In genomic region chr12:114668905-114669304, GRCh38 we compare ENCODE assay signal across 1 cellular context.
TF ChIP-seq lines count a peak whose summit lies in the region.

No MANE protein-coding gene starts in this region.

TF ChIP-seq in HepG2, 621 proteins besides CTCF, POLR2A, EP300 and RAD21 (continued from another document):
- TF ChIP-seq PRDM15 (CRISPR knock-in tag; IDR thresholded peaks at IDR 0.05): no peak
- TF ChIP-seq ATF1 (CRISPR knock-in tag; IDR thresholded peaks at IDR 0.05): no peak
- no peak for TF ChIP-seq HOXA5 (CRISPR knock-in tag; IDR thresholded peaks at IDR 0.05)
- no peak for TF ChIP-seq NR2C2 (CRISPR knock-in tag; IDR thresholded peaks at IDR 0.05; ENCODE audit: borderline replicate concordance)
- TF ChIP-seq DMTF1 (CRISPR knock-in tag; IDR thresholded peaks at IDR 0.05): no peak
- no peak for TF ChIP-seq IKZF5 (CRISPR knock-in tag; IDR thresholded peaks at IDR 0.05)
- no peak for TF ChIP-seq ZNF282 (IDR thresholded peaks at IDR 0.05; ENCODE audit: partially characterized antibody)
- TF ChIP-seq YEATS2 (CRISPR knock-in tag; IDR thresholded peaks at IDR 0.05; ENCODE audit: borderline replicate concordance): no peak
- TF ChIP-seq PATZ1 (CRISPR knock-in tag; IDR thresholded peaks at IDR 0.05): peak; percentile 13; the same call in 1 of the 2 replicates
